Comparison of ENCODE assay signal across 10 cellular contexts in the genomic region with DNA sequence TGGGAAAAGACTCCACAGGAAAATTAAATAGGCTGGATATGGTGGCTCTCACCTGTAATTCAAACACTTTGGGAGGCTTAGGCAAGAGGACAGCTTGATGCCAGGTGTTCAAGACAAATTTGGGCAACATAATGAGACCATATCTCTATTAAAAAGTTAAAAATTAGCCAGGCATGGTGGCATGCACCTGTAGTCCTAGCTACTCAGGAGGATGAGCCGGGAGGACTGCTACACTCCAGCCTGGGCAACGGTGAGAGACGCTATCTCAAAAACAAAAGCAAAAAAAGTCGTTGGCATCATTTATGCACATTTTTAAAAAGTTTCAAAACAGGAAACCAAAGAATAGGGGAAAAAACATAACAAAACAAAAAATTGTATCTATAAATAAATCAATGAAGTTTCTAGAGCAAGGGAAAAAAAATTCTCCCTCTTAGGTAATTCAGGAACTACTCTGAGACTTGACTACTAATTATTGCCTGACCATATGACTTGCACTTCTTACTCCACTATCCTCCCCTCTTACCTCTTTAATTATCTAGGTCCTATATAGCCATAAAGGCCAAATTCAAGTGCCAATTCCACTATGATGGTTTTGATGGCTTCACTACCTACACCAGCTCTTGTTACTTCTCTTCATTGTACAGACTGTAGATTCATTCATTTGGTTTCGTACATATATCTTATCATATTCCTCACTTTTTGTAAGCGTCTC. TPM values are rescaled to one million over a fixed set of nuclear protein-coding genes. Genes with fewer than 3 reads are reported as not detected.
DNase-seq lines count a peak whose midpoint lies in the region; ATAC-seq and TF ChIP-seq lines count a peak whose summit lies in the region.
"Had no signal": no experiment of that assay in that cellular context is flagged by ENCODE, and none has a peak within 500 bp of the region (broad histone marks: within the 10 kb centered on the region; RNA-seq: fewer than 3 reads in every experiment).

No MANE protein-coding gene starts in this region.

- peaks cover 6% of the 10 kb centered on the region for H3K9me3 Mint-ChIP-seq in activated T-cell treated with anti-CD3 and anti-CD28 coated beads, Interleukin-2, amount 50 U/mL, for 24 hours
- H3K9me3 Mint-ChIP-seq in stimulated activated memory B cell treated with anti-CD40 and anti-IgM and Interleukin-4, amounts not matched to agents 10 μg/mL and 1 μg/mL and 100 μg/mL, for 72 hours, result no peaks in the 10 kb centered on the region

- peaks cover 51% of the 10 kb centered on the region for H3K4me1 Mint-ChIP-seq in activated T-cell treated with anti-CD3 and anti-CD28 coated beads, Interleukin-2, amount 50 U/mL, for 24 hours (ENCODE audit: low read depth)
- H3K4me1 Mint-ChIP-seq in T-helper 17 cell, result peaks cover 34% of the 10 kb centered on the region
- H3K4me1 Mint-ChIP-seq in stimulated activated memory B cell treated with anti-CD40 and anti-IgM and Interleukin-4, amounts not matched to agents 10 μg/mL and 1 μg/mL and 100 μg/mL, for 72 hours, result peaks cover 44% of the 10 kb centered on the region

- H3K4me3 ChIP-seq in right cardiac atrium (ENCODE audit: low read length), result peak overlapping the region; percentile 66

- peaks cover 62% of the 10 kb centered on the region for H3K36me3 Mint-ChIP-seq in activated T-cell treated with anti-CD3 and anti-CD28 coated beads, Interleukin-2, amount 50 U/mL, for 24 hours (ENCODE audit: low read depth)
- H3K36me3 Mint-ChIP-seq in T-helper 17 cell (ENCODE audit: low read depth), result peaks cover 5% of the 10 kb centered on the region
- H3K36me3 Mint-ChIP-seq in stimulated activated memory B cell treated with anti-CD40 and anti-IgM and Interleukin-4, amounts not matched to agents 10 μg/mL and 1 μg/mL and 100 μg/mL, for 72 hours, result peaks cover 11% of the 10 kb centered on the region

- intact Hi-C loops in right cardiac atrium (cut with DNase I), result loop anchor here in 1 of 4 donors (10.0 kb wide), 1 partner anchor 45 kb away; no protein-coding TSS in a partner anchor

- no peaks in the 10 kb centered on the region for H3K27me3 Mint-ChIP-seq in activated T-cell treated with anti-CD3 and anti-CD28 coated beads, Interleukin-2, amount 50 U/mL, for 24 hours
- no peaks in the 10 kb centered on the region for H3K27me3 Mint-ChIP-seq in T-helper 17 cell
- no peaks in the 10 kb centered on the region for H3K27me3 Mint-ChIP-seq in stimulated activated memory B cell treated with anti-CD40 and anti-IgM and Interleukin-4, amounts not matched to agents 10 μg/mL and 1 μg/mL and 100 μg/mL, for 72 hours

- WGBS in right cardiac atrium, result 78% methylated on average over 6 of the region's 6 CpGs

- DNase-seq in activated T-cell treated with anti-CD3 and anti-CD28 coated beads, Interleukin-2, amount 50 U/mL, for 24 hours, result no peak
- DNase-seq in activated T-cell treated with anti-CD3 and anti-CD28 coated beads for 4 hours, result no peak
- no peak for DNase-seq in T-helper 17 cell
- no peak for DNase-seq in right cardiac atrium
- no peak for DNase-seq in DMS114 treated with DMSO at 0.1 percent for 48 hours (lab: John Stamatoyannopoulos, UW; ENCODE audit: unreplicated experiment)
- no peak for DNase-seq in GM10248 (ENCODE audit: extremely low spot score)
- DNase-seq: NCI-H2081, uterus had no signal

- peak overlapping the region; percentile 99 for H3K4me3 Mint-ChIP-seq in activated T-cell treated with anti-CD3 and anti-CD28 coated beads, Interleukin-2, amount 50 U/mL, for 24 hours
- peak overlapping the region; percentile 98 for H3K4me3 Mint-ChIP-seq in T-helper 17 cell
- peak overlapping the region; percentile 97 for H3K4me3 Mint-ChIP-seq in stimulated activated memory B cell treated with anti-CD40 and anti-IgM and Interleukin-4, amounts not matched to agents 10 μg/mL and 1 μg/mL and 100 μg/mL, for 72 hours

- no peaks in the 10 kb centered on the region for H3K4me1 ChIP-seq in right cardiac atrium (ENCODE audit: control insufficient read depth, insufficient read depth, low read length)
- H3K4me1 ChIP-seq: uterus had no signal

- H3K27ac ChIP-seq in right cardiac atrium (ENCODE audit: low read length), result no peak overlapping the region

- CTCF ChIA-PET in GM10248 (lab: Yijun Ruan, JAX), result interaction anchor here (1.4 to 5.3 kb wide), 5 partner anchors 11 to 48 kb away, joined by 4 to 48 read pairs (median 8); a partner anchor contains a TSS

- peak overlapping the region; percentile 99 for H3K27ac Mint-ChIP-seq in activated T-cell treated with anti-CD3 and anti-CD28 coated beads, Interleukin-2, amount 50 U/mL, for 24 hours
- peak overlapping the region; percentile 98 for H3K27ac Mint-ChIP-seq in T-helper 17 cell
- peak overlapping the region; percentile 95 for H3K27ac Mint-ChIP-seq in stimulated activated memory B cell treated with anti-CD40 and anti-IgM and Interleukin-4, amounts not matched to agents 10 μg/mL and 1 μg/mL and 100 μg/mL, for 72 hours

- POLR2A ChIA-PET in GM10248 (lab: Yijun Ruan, JAX), result interaction anchor here (0.6 kb wide), 1 partner anchor 234 kb away, joined by 9 read pairs; no protein-coding TSS in a partner anchor

- ATAC-seq in T-helper 17 cell (no peak), right cardiac atrium (no peak), GM21390 (IDR thresholded peaks at IDR 0.05; ENCODE audit: unreplicated experiment) (no peak)
- no peak for ATAC-seq in stimulated activated memory B cell treated with anti-CD40 and anti-IgM and Interleukin-4, amounts not matched to agents 10 μg/mL and 1 μg/mL and 100 μg/mL, for 72 hours

- no peaks in the 10 kb centered on the region for H3K27me3 ChIP-seq in right cardiac atrium (ENCODE audit: control insufficient read depth, insufficient read depth)
- H3K27me3 ChIP-seq: uterus had no signal

- H3K9me3 ChIP-seq in T-helper 17 cell (ENCODE audit: control insufficient read depth, low read length, poor library complexity, severe bottlenecking), result no peaks in the 10 kb centered on the region
- no peaks in the 10 kb centered on the region for H3K9me3 ChIP-seq in right cardiac atrium (ENCODE audit: control insufficient read depth, low read length)
- H3K9me3 ChIP-seq: uterus had no signal

- TF ChIP-seq CTCF in GM10248 (IDR thresholded peaks at IDR 0.05; ENCODE audit: control extremely low read depth, extremely low read depth, low read depth, missing control alignments), result no peak

RNA-seq across cellular contexts. Expression of a gene that starts 1.6 kb away (rescaled TPM):
- total RNA-seq in T-helper 17 cell (10 to 100 TPM; 42.3 to 46.5 TPM), right cardiac atrium (10 to 100 TPM; 25.8 to 30.3 (median 28.1) TPM)
- polyA plus RNA-seq in right cardiac atrium, result 25.5 TPM

RNA-seq across cellular contexts. Expression of a gene that starts 16.6 kb away (rescaled TPM):
- total RNA-seq in T-helper 17 cell (1 to 10 TPM; 1.9 to 2.1 TPM), right cardiac atrium (10 to 100 TPM in 3 of 4 donors, 1 to 10 TPM in 1; 6.8 to 16.1 (median 12.0) TPM)
- polyA plus RNA-seq in right cardiac atrium, result 4.0 TPM

RNA-seq across cellular contexts. Expression of a gene that starts 32.6 kb away (rescaled TPM):
- total RNA-seq in T-helper 17 cell, result 100 to 1,000 TPM in 1 of 2 donors, 10 to 100 TPM in 1; 97.3 to 110 TPM
- 10 to 100 TPM; 66.0 to 82.2 (median 75.2) TPM for total RNA-seq in right cardiac atrium
- polyA plus RNA-seq in right cardiac atrium, result 20.0 TPM

RNA-seq across cellular contexts. Expression of a gene that starts 32.8 kb away (rescaled TPM):
- total RNA-seq in T-helper 17 cell, result 10 to 100 TPM; 35.3 to 42.6 TPM
- 10 to 100 TPM; 22.5 to 25.7 (median 24.5) TPM for total RNA-seq in right cardiac atrium
- polyA plus RNA-seq in right cardiac atrium, result 15.3 TPM

RNA-seq across cellular contexts. Expression of a gene that starts 53.7 kb away (rescaled TPM):
- total RNA-seq in T-helper 17 cell, result 100 to 1,000 TPM; 128 to 131 TPM
- total RNA-seq in right cardiac atrium, result 10 to 100 TPM; 34.8 to 40.6 (median 39.7) TPM
- 21.0 TPM for polyA plus RNA-seq in right cardiac atrium
